ENCODE assay signal across 8 cellular contexts in genomic region chr1:224433041-224433670, GRCh38. TPM values are rescaled to one million over a fixed set of nuclear protein-coding genes. Genes with fewer than 3 reads are reported as not detected.
A peak's percentile ranks its signal among the peaks of the same experiment; 100 is the strongest.
DNase-seq lines count a peak whose midpoint lies in the region; ATAC-seq and TF ChIP-seq lines count a peak whose summit lies in the region.

No MANE protein-coding gene starts in this region.

- peak overlapping the region; percentile 97 for H3K27ac Mint-ChIP-seq in chondrocyte (ENCODE audit: unreplicated experiment)

- H3K36me3 Mint-ChIP-seq in chondrocyte (ENCODE audit: low read depth), result peaks cover 4% of the 10 kb centered on the region

- no peaks in the 10 kb centered on the region for H3K27me3 Mint-ChIP-seq in chondrocyte (ENCODE audit: low read depth)

- peaks cover 59% of the 10 kb centered on the region for H3K4me1 Mint-ChIP-seq in chondrocyte (ENCODE audit: low read depth)

- H3K36me3 ChIP-seq in liver (ENCODE audit: control insufficient read depth in 4 of 4, insufficient read depth in 3 of 4, low read depth in 1 of 4, low read length in 3 of 4) (peaks cover 0 to 4% (median under 1%) of the 10 kb centered on the region in 4 donors), stomach smooth muscle (ENCODE audit: control insufficient read depth in 2 of 2, insufficient read depth in 2 of 2, low read length in 2 of 2) (peaks cover 0 to 3% of the 10 kb centered on the region in 2 donors)

- peak; percentile 4 for ATAC-seq in Right ventricle myocardium inferior
- ATAC-seq in SK-N-SH treated with all-trans-retinoic acid at 6 μM for 48 hours, result peak; percentile 1
- no peak for ATAC-seq in GM18909 (IDR thresholded peaks at IDR 0.05; ENCODE audit: poor library complexity, unreplicated experiment)
- ATAC-seq in HG02870 (IDR thresholded peaks at IDR 0.05; ENCODE audit: unreplicated experiment), result no peak

- H3K4me3 Mint-ChIP-seq in chondrocyte (ENCODE audit: unreplicated experiment), result peak overlapping the region; percentile 94

- WGBS in liver, result under 1% methylated on average over 19 of the region's 19 CpGs

- no peak for TF ChIP-seq CTCF in chondrocyte (IDR thresholded peaks at IDR 0.05)
- TF ChIP-seq CTCF in liver (IDR thresholded peaks at IDR 0.05; ENCODE audit: low read depth, low read length, missing input control), result no peak

- H3K4me3 ChIP-seq in liver (ENCODE audit: low read depth in 1 of 3, low read length in 3 of 3) (peak overlapping the region; percentile 84 to 99 (median 90)), stomach smooth muscle (ENCODE audit: low read length in 2 of 2) (peak overlapping the region; percentile 85 to 95)

- H3K9ac ChIP-seq in liver (ENCODE audit: low read depth in 1 of 2, low read length in 2 of 2), result peak overlapping the region; percentile 49 to 56
- H3K9ac ChIP-seq in stomach smooth muscle (ENCODE audit: low read length in 2 of 2), result peak overlapping the region; percentile 53 to 74

- no peaks in the 10 kb centered on the region for H3K9me3 Mint-ChIP-seq in chondrocyte (ENCODE audit: low read depth)

- TF ChIP-seq RAD21 in liver (IDR thresholded peaks at IDR 0.05), result no peak

- intact Hi-C loops in Right ventricle myocardium inferior (cut with DNase I) (loop anchor here (5.0 kb wide), 1 partner anchor 41 kb away; no protein-coding TSS in a partner anchor), cardiac septum (cut with DNase I) (no loop called here)

- peaks cover 1 to 50% (median 38%) of the 10 kb centered on the region in 4 donors for H3K4me1 ChIP-seq in liver (ENCODE audit: control insufficient read depth in 4 of 4, insufficient read depth in 4 of 4, low read length in 3 of 4)
- H3K4me1 ChIP-seq in stomach smooth muscle (ENCODE audit: control insufficient read depth, insufficient read depth, low read length), result peaks cover 20% of the 10 kb centered on the region

- DNase-seq in Right ventricle myocardium inferior (ENCODE audit: missing footprints) (no peak), cardiac septum (ENCODE audit: low spot score) (no peak), chondrocyte (ENCODE audit: low spot score) (no peak)

- H3K9me3 ChIP-seq in liver (ENCODE audit: control insufficient read depth in 4 of 4, low read length in 3 of 4) (no peaks in the 10 kb centered on the region), stomach smooth muscle (ENCODE audit: control insufficient read depth in 2 of 2, low read length in 2 of 2) (no peaks in the 10 kb centered on the region)

- H3K27ac ChIP-seq in liver (ENCODE audit: low read depth in 1 of 2, low read length in 2 of 2) (peak overlapping the region; percentile 92 to 97), stomach smooth muscle (ENCODE audit: low read length) (peak overlapping the region; percentile 80)

- no peaks in the 10 kb centered on the region for H3K27me3 ChIP-seq in liver (ENCODE audit: control insufficient read depth in 4 of 4, insufficient read depth in 4 of 4, low read length in 3 of 4)
- no peaks in the 10 kb centered on the region for H3K27me3 ChIP-seq in stomach smooth muscle (ENCODE audit: control insufficient read depth in 1 of 2, insufficient read depth in 2 of 2, low read length in 2 of 2)

TF ChIP-seq in SK-N-SH treated with all-trans-retinoic acid at 6 μM for 48 hours, 23 proteins besides CTCF, POLR2A, EP300 and RAD21 (continues in another document):
- TF ChIP-seq POU6F1 (CRISPR knock-in tag; IDR thresholded peaks at IDR 0.05; ENCODE audit: borderline replicate concordance, low read depth), result no peak
- no peak for TF ChIP-seq PATZ1 (CRISPR knock-in tag; IDR thresholded peaks at IDR 0.05; ENCODE audit: borderline replicate concordance)
- TF ChIP-seq SNAI2 (CRISPR knock-in tag; IDR thresholded peaks at IDR 0.05), result no peak
- no peak for TF ChIP-seq ISL1 (CRISPR knock-in tag; IDR thresholded peaks at IDR 0.05)
- TF ChIP-seq ZNF70 (CRISPR knock-in tag; IDR thresholded peaks at IDR 0.05), result no peak

TF ChIP-seq in liver, 16 proteins besides CTCF, POLR2A, EP300 and RAD21:
- TF ChIP-seq JUND (IDR thresholded peaks at IDR 0.05) (no peak), TAF1 (conservative IDR thresholded peaks at IDR 0.05) (no peak), SP1 (IDR thresholded peaks at IDR 0.05) (no peak), ATF3 (IDR thresholded peaks at IDR 0.05) (no peak), FOXA1 (IDR thresholded peaks at IDR 0.05) (no peak), RXRA (IDR thresholded peaks at IDR 0.05) (no peak), YY1 (IDR thresholded peaks at IDR 0.05) (no peak)

RNA-seq across cellular contexts. Expression of gene WDR26, which starts 1.4 kb away (rescaled TPM):
- total RNA-seq in Right ventricle myocardium inferior (55.4 TPM), cardiac septum (61.8 TPM), chondrocyte (79.5 to 84.0 TPM (median 81.5 TPM) in 3 replicates), liver (100 to 1,000 TPM in 1 of 2 donors, 10 to 100 TPM in 1; 54.0 to 119 TPM)
- polyA plus RNA-seq in liver, result 10 to 100 TPM in 1 of 2 donors, 1 to 10 TPM in 1; 9.4 to 15.8 TPM

Comparison
In these comparisons a context has a peak if more than half of its experiments do, and no peak if none do; other contexts are left out.
1. ATAC-seq: peak in Right ventricle myocardium inferior (single experiment) and SK-N-SH treated with all-trans-retinoic acid at 6 μM for 48 hours (single experiment); none in GM18909 (single experiment) and HG02870 (single experiment).